In the genomic region with DNA sequence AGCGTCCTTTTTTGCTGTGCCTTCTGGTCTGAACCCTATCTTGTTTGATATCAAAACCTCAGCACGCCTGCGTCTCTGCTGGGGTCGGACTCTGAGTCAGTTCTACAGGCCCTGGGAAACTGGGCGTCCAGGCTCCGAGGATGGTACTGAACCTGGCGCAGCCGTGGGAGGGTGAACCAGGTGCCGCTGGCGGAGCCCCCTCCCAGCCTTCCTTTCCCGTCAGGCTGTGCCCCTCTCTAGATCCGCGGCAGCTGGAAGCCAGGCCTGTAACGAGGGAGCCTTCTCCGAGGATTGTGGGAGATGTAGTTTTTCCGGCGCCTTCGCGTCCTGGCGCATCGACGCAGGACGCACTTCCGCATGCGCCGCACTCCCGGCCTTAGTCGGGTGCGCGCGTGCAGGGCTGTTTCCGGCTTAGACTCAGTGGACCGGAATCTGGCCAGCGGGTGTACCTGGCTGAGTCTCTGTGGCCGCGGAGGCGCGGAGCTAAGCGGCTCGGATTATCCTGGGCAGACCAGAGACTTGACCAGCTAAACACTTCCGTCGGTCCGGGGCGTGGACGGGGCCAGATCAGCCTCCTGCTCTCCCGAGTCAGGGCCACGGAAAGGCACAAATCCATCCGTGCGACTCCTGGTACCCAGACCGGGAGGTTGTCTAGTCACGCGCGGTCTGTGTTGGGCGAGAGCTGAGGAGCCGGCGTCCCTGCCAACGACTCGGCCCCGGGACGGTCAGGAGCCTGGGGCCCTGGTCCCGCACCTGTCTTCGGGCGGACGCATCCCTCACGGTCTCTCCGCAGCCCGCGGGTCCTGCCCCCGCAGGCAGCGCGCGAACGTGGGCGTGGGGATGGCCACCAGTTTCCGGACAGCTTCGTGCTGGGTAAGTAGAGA, we compare ENCODE assay signal across 8 cellular contexts. TPM values are rescaled to one million over a fixed set of nuclear protein-coding genes. Genes with fewer than 3 reads are reported as not detected.
DNase-seq lines count a peak whose midpoint lies in the region; TF ChIP-seq lines count a peak whose summit lies in the region.

TSS of gene ZNF26 (plus strand) at position 367 of the 884 bp plus-strand sequence. CDS start at position 841, 474 bp downstream.

- peaks cover 19% of the 10 kb centered on the region for H3K4me1 ChIP-seq in effector memory CD4-positive, alpha-beta T cell (ENCODE audit: control insufficient read depth, insufficient read depth, low read length, poor library complexity, severe bottlenecking)

- TF ChIP-seq CTCF in GM20000 (IDR thresholded peaks at IDR 0.05; ENCODE audit: extremely low read depth, missing control alignments): no peak

- H3K9me3 ChIP-seq in effector memory CD4-positive, alpha-beta T cell (ENCODE audit: control insufficient read depth, low read length): no peaks in the 10 kb centered on the region

- POLR2A ChIA-PET in activated CD8-positive, alpha-beta memory T cell treated with anti-CD3 and anti-CD28 coated beads for 36 hours (lab: Charles Lee): interaction anchor here (0.5 to 1.2 kb wide), 5 partner anchors 18 to 95 kb away, joined by 3 to 5 read pairs (median 3); no protein-coding TSS in a partner anchor

- DNase-seq in CMK (ENCODE audit: low read depth) (peak; percentile 76), GM20000 (ENCODE audit: low spot score) (peak; percentile 93), HT-29 (ENCODE audit: low spot score) (peak; percentile 90), NOMO-1 (lab: John Stamatoyannopoulos, UW; ENCODE audit: unreplicated experiment in 2 of 2) (peak; percentile 83 to 89), medulla oblongata (ENCODE audit: extremely low spot score) (peak; percentile 97)
- peak; percentile 67 to 79 (median 73) for DNase-seq in effector memory CD4-positive, alpha-beta T cell
- DNase-seq in stimulated activated CD8-positive, alpha-beta memory T cell treated with anti-CD3 and anti-CD28 coated beads, Interleukin-12 subunit alpha, Interleukin-12 subunit beta, amount 100 ng/mL, for 1 hour (ENCODE audit: low read depth): peak; percentile 77

- no peaks in the 10 kb centered on the region for H3K27me3 ChIP-seq in effector memory CD4-positive, alpha-beta T cell (replicated peaks; ENCODE audit: control insufficient read depth, insufficient read depth, low read length, poor library complexity, severe bottlenecking)

- CTCF ChIA-PET in activated CD8-positive, alpha-beta memory T cell treated with anti-CD3 and anti-CD28 coated beads for 36 hours (lab: Charles Lee): interaction anchor here (2.2 kb wide), 1 partner anchor 195 kb away, joined by 7 read pairs; the partner anchor contains the start of gene ZNF268

- peak within 1 kb of the TSS; percentile 85 for H3K27ac ChIP-seq in effector memory CD4-positive, alpha-beta T cell (ENCODE audit: insufficient read depth, low read length, poor library complexity, severe bottlenecking)

- peak within 1 kb of the TSS; percentile 100 for H3K4me3 ChIP-seq in effector memory CD4-positive, alpha-beta T cell (ENCODE audit: insufficient read depth, low read depth, low read length, poor library complexity, severe bottlenecking)

- H3K36me3 ChIP-seq in effector memory CD4-positive, alpha-beta T cell (ENCODE audit: control insufficient read depth, insufficient read depth, low read length): peaks cover 16% of the 10 kb centered on the region

RNA-seq across cellular contexts. Expression of gene ZNF26, which starts in this region (rescaled TPM):
- total RNA-seq in HT-29 (2014; rRNA removed; shearing (Covaris generic)): 16.9 and 21.4 TPM in 2 replicates
- total RNA-seq in activated CD8-positive, alpha-beta memory T cell treated with anti-CD3 and anti-CD28 coated beads for 36 hours: 10 to 100 TPM; 13.0 to 14.2 TPM

Comparison
In these comparisons a context has a peak if more than half of its experiments do, and no peak if none do; other contexts are left out.
1. Peak in every context shown above with its lines: DNase-seq, H3K4me3 ChIP-seq and H3K27ac ChIP-seq.